9 cellular contexts compared by ENCODE assay signal in genomic region chr14:62691613-62692489, GRCh38.
DNase-seq lines count a peak whose midpoint lies in the region; ATAC-seq and TF ChIP-seq lines count a peak whose summit lies in the region.
"Had no signal": no experiment of that assay in that cellular context is flagged by ENCODE, and none has a peak within 500 bp of the region (broad histone marks: within the 10 kb centered on the region; RNA-seq: fewer than 3 reads in every experiment).

No MANE protein-coding gene starts in this region.

- H3K27ac Mint-ChIP-seq in brain (peak overlapping the region; percentile 8 to 90 (median 44)), WTC11 (no peak overlapping the region)

- TF ChIP-seq CTCF in brain (conservative IDR thresholded peaks at IDR 0.05) = no peak
- TF ChIP-seq CTCF in mucosa of descending colon (IDR thresholded peaks at IDR 0.05) = no peak
- no peak for TF ChIP-seq CTCF in WTC11 (IDR thresholded peaks at IDR 0.05)

- H3K27me3 Mint-ChIP-seq in brain (no peaks in the 10 kb centered on the region), WTC11 (ENCODE audit: low read depth) (no peaks in the 10 kb centered on the region)

- no peak overlapping the region for H3K4me3 ChIP-seq in mucosa of descending colon

- CTCF ChIA-PET in WTC11 (lab: Charles Lee) = no interaction called here

- DNase-seq in COLO668 (lab: John Stamatoyannopoulos, UW; ENCODE audit: unreplicated experiment) = peak; percentile 69
- DNase-seq in NCI-H1436 treated with DMSO at 0.1 percent for 48 hours (lab: John Stamatoyannopoulos, UW) = peak; percentile 81
- peak in 1 of 3 donors; percentile 1 for DNase-seq in mucosa of descending colon
- DNase-seq in activated CD4-positive, alpha-beta T cell treated with anti-CD3 and anti-CD28 coated beads for 4 hours = no peak
- no peak for DNase-seq in WTC11 (ENCODE audit: low spot score)
- no peak for DNase-seq in islet precursor cell
- DNase-seq: MM.1S had no signal

- H3K36me3 ChIP-seq in mucosa of descending colon (ENCODE audit: low read depth) = no peaks in the 10 kb centered on the region

- POLR2A ChIA-PET in WTC11 (lab: Charles Lee) = no interaction called here

- H3K9me3 Mint-ChIP-seq in brain (peaks cover 4 to 25% (median 10%) of the 10 kb centered on the region in 5 experiments), WTC11 (peaks cover 28% of the 10 kb centered on the region)

- no peaks in the 10 kb centered on the region for H3K4me1 ChIP-seq in mucosa of descending colon (ENCODE audit: low read depth)

- H3K4me3 Mint-ChIP-seq in brain (peak overlapping the region in 3 of 5 experiments; percentile 9 to 33 (median 10)), WTC11 (no peak overlapping the region)

- no peaks in the 10 kb centered on the region for H3K36me3 Mint-ChIP-seq in brain
- peaks cover 22% of the 10 kb centered on the region for H3K36me3 Mint-ChIP-seq in WTC11

- ATAC-seq in mucosa of descending colon (peak; percentile 51), WTC11 (no peak), HG03469 (IDR thresholded peaks at IDR 0.05; ENCODE audit: unreplicated experiment) (no peak)

- intact Hi-C loops in mucosa of descending colon (cut with DNase I, micrococcal nuclease) = no loop called here

- peaks cover 25% of the 10 kb centered on the region for H3K4me1 Mint-ChIP-seq in brain
- H3K4me1 Mint-ChIP-seq in WTC11 = peaks cover 28% of the 10 kb centered on the region

- H3K9me3 ChIP-seq in mucosa of descending colon = peaks cover 20% of the 10 kb centered on the region

TF ChIP-seq in WTC11, 78 proteins besides CTCF, POLR2A, EP300 and RAD21:
- TF ChIP-seq FOXP4 (CRISPR knock-in tag; IDR thresholded peaks at IDR 0.05) (no peak), PRRX2 (CRISPR knock-in tag; IDR thresholded peaks at IDR 0.05) (no peak), NR3C1 (CRISPR knock-in tag; conservative IDR thresholded peaks at IDR 0.05; ENCODE audit: low read depth) (no peak), ZNF219 (CRISPR knock-in tag; IDR thresholded peaks at IDR 0.05; ENCODE audit: borderline replicate concordance) (no peak), NR1H2 (CRISPR knock-in tag; IDR thresholded peaks at IDR 0.05) (no peak), RELA (CRISPR knock-in tag; IDR thresholded peaks at IDR 0.05; ENCODE audit: borderline replicate concordance) (no peak), IRF2 (CRISPR knock-in tag; IDR thresholded peaks at IDR 0.05; ENCODE audit: borderline replicate concordance, low read depth) (no peak), CBFB (CRISPR knock-in tag; IDR thresholded peaks at IDR 0.05; ENCODE audit: low read depth) (no peak), ZNF232 (CRISPR knock-in tag; IDR thresholded peaks at IDR 0.05) (no peak), PREB (CRISPR knock-in tag; IDR thresholded peaks at IDR 0.05; ENCODE audit: borderline replicate concordance) (no peak)

Comparison
In these comparisons a context has a peak if more than half of its experiments do, and no peak if none do; other contexts are left out.
1. DNase-seq: peak in COLO668 (single experiment) and NCI-H1436 treated with DMSO at 0.1 percent for 48 hours (single experiment); none in activated CD4-positive, alpha-beta T cell treated with anti-CD3 and anti-CD28 coated beads for 4 hours (0 of 2), WTC11 (single experiment) and islet precursor cell (single experiment).